In the genomic region with DNA sequence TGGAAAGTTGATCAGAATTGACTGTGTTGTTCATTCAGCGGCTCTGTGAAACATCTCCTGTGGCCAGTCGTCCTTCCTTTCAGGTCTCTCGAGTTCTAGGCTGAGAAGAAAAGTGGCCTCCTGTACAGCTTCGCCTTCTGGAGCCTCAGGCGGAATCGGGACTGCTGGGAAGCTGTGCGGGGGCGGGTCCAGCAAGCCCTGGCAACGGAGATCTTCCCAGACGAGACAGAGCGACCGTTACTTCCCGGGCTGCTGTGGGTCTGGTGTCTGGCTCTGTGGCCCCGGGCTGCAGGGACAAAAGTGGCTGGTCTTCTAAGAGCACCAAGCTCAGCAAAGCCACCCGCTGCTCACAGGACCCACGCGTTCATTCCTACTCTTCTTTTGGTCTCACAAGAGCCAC, we compare ENCODE assay signal across 22 cellular contexts.
"Had no signal": no experiment of that assay in that cellular context is flagged by ENCODE, and none has a peak within 500 bp of the region (broad histone marks: within the 10 kb centered on the region; RNA-seq: fewer than 3 reads in every experiment).

No MANE protein-coding gene starts in this region.

- H3K27me3 ChIP-seq: heart left ventricle, neutrophil, pancreas, right lobe of liver, tibial nerve, uterus had no signal

- ATAC-seq: left colon; lower lobe of right lung; naive thymus-derived CD8-positive, alpha-beta T cell; pancreas; right lobe of liver; T-helper 17 cell had no signal

- FAIRE-seq: islet of Langerhans, pancreas had no signal

- H3K27ac ChIP-seq: epithelial cell of prostate, heart left ventricle, lower lobe of right lung, neutrophil, pancreas, right lobe of liver, skin epidermis, tibial nerve, uterus had no signal

- DNase-seq: activated CD4-positive, alpha-beta memory T cell treated with anti-CD3 and anti-CD28 coated beads for 36 hours; activated CD4-positive, alpha-beta T cell treated with anti-CD3 and anti-CD28 coated beads for 48 hours; activated effector memory CD4-positive, alpha-beta T cell treated with anti-CD3 and anti-CD28 coated beads, Interleukin-2, amount 50 U/mL, for 16 hours; activated naive CD4-positive, alpha-beta T cell treated with anti-CD3 and anti-CD28 coated beads, Interleukin-2, amount 10 ng/mL, durations not matched to agents 7 days and 5 days; activated T-cell treated with anti-CD3 and anti-CD28 coated beads, Interleukin-2, amount 50 U/mL, for 48 hours; amygdala; cortex of kidney; left colon; lower lobe of right lung; naive thymus-derived CD8-positive, alpha-beta T cell; pancreas; right lobe of liver; stimulated activated CD4-positive, alpha-beta T cell treated with anti-CD3 and anti-CD28 coated beads, Interleukin-1b, Interleukin-23, amount 100 ng/mL, for 48 hours; substantia nigra; T-helper 17 cell; uterus had no signal

- H3K4me3 ChIP-seq: heart left ventricle, lower lobe of right lung, pancreas, right lobe of liver, skin epidermis, tibial nerve, uterus had no signal
